ENCODE assay signal across 8 cellular contexts in genomic region chr20:48920527-48921167, GRCh38. TPM values are rescaled to one million over a fixed set of nuclear protein-coding genes. Genes with fewer than 3 reads are reported as not detected.
A peak's percentile ranks its signal among the peaks of the same experiment; 100 is the strongest.
DNase-seq lines count a peak whose midpoint lies in the region; ATAC-seq and TF ChIP-seq lines count a peak whose summit lies in the region.

No MANE protein-coding gene starts in this region.

- H3K36me3 Mint-ChIP-seq in activated B cell treated with CpG ODN at 0.5 μM for 24 hours (ENCODE audit: low read depth): peaks cover 6% of the 10 kb centered on the region
- peaks cover 5% of the 10 kb centered on the region for H3K36me3 Mint-ChIP-seq in glutamatergic neuron (ENCODE audit: unreplicated experiment)

- CTCF ChIA-PET in activated B cell treated with CpG ODN at 0.5 μM for 24 hours (lab: Charles Lee): no interaction called here

- H3K4me3 ChIP-seq in GM23248 (peak overlapping the region; percentile 92), skeletal muscle satellite cell (ENCODE audit: low read length) (peak overlapping the region; percentile 80)

- peak overlapping the region; percentile 93 for H3K27ac ChIP-seq in GM23248

- 24 to 38% methylated on average over 7 to 10 of the region's 10 CpGs for WGBS in GM23248 (ENCODE audit: low coverage in 1 of 2, low lambda C conversion rate in 2 of 2, missing lambda C conversion rate in 2 of 2), 2 experiments

- H3K79me2 ChIP-seq in GM23248 (ENCODE audit: insufficient read depth): peaks cover 39% of the 10 kb centered on the region

- no peak for ATAC-seq in activated B cell treated with CpG ODN at 0.5 μM for 24 hours (ENCODE audit: low read depth)

- no peaks in the 10 kb centered on the region for H4K20me1 ChIP-seq in GM23248 (ENCODE audit: insufficient read depth)

- H2AFZ ChIP-seq in GM23248: peak overlapping the region; percentile 94

- H3K27me3 ChIP-seq in GM23248 (replicated peaks; ENCODE audit: insufficient read depth) (no peaks in the 10 kb centered on the region), skeletal muscle satellite cell (ENCODE audit: control insufficient read depth, insufficient read depth, low read length) (peaks cover 9% of the 10 kb centered on the region)

- peak overlapping the region; percentile 92 for H3K4me3 Mint-ChIP-seq in activated B cell treated with CpG ODN at 0.5 μM for 24 hours
- H3K4me3 Mint-ChIP-seq in glutamatergic neuron (ENCODE audit: unreplicated experiment): peak overlapping the region; percentile 95

- H3K9me2 ChIP-seq in GM23248 (ENCODE audit: insufficient read depth): no peaks in the 10 kb centered on the region

- peaks cover 52% of the 10 kb centered on the region for H3K4me1 Mint-ChIP-seq in activated B cell treated with CpG ODN at 0.5 μM for 24 hours
- peaks cover 28% of the 10 kb centered on the region for H3K4me1 Mint-ChIP-seq in glutamatergic neuron (ENCODE audit: low read depth, unreplicated experiment)

- H3K9me3 Mint-ChIP-seq in activated B cell treated with CpG ODN at 0.5 μM for 24 hours (no peaks in the 10 kb centered on the region), glutamatergic neuron (ENCODE audit: unreplicated experiment) (peaks cover 13% of the 10 kb centered on the region)

- no peak for TF ChIP-seq CTCF in activated B cell treated with CpG ODN at 0.5 μM for 24 hours (IDR thresholded peaks at IDR 0.05)
- TF ChIP-seq CTCF in glutamatergic neuron (IDR thresholded peaks at IDR 0.05; ENCODE audit: partially characterized antibody, unreplicated experiment): no peak

- H3K4me2 ChIP-seq in GM23248 (ENCODE audit: unreplicated experiment): peak overlapping the region; percentile 77
- H3K4me2 ChIP-seq in skeletal muscle satellite cell (ENCODE audit: low read length): peak overlapping the region; percentile 80

- in situ Hi-C loops in GM23248 (cut with MboI): loop anchor here (25.0 kb wide), 1 partner anchor 1258 kb away; no protein-coding TSS in a partner anchor

- H3K27ac Mint-ChIP-seq in activated B cell treated with CpG ODN at 0.5 μM for 24 hours (peak overlapping the region; percentile 90), glutamatergic neuron (ENCODE audit: unreplicated experiment) (peak overlapping the region; percentile 99)

- H3K4me1 ChIP-seq in GM23248 (ENCODE audit: insufficient read depth) (peaks cover 21% of the 10 kb centered on the region), skeletal muscle satellite cell (ENCODE audit: control insufficient read depth, insufficient read depth, low read length) (peaks cover 17% of the 10 kb centered on the region)

- peaks cover 18% of the 10 kb centered on the region for H3F3A ChIP-seq in GM23248 (ENCODE audit: insufficient read depth)

- H3K36me3 ChIP-seq in GM23248 (ENCODE audit: low read depth) (no peaks in the 10 kb centered on the region), skeletal muscle satellite cell (ENCODE audit: insufficient read depth, low read length) (no peaks in the 10 kb centered on the region)

- DNase-seq in GM23248: no peak
- no peak for DNase-seq in activated B cell treated with CpG ODN at 0.5 μM for 24 hours
- DNase-seq in glutamatergic neuron: no peak
- DNase-seq in OCI-M1 (lab: John Stamatoyannopoulos, UW): no peak
- DNase-seq in SIG-M5 treated with dmso at 0.1 percent for 504 hours (lab: John Stamatoyannopoulos, UW; ENCODE audit: unreplicated experiment): no peak
- DNase-seq in stimulated activated CD4-positive, alpha-beta T cell treated with anti-CD3 and anti-CD28 coated beads, Interleukin-2, amount 100 ng/mL, for 24 hours: no peak
- no peak for DNase-seq in activated effector memory CD4-positive, alpha-beta T cell treated with Interleukin-2 at 50 U/mL for 16 hours

- H3K9me3 ChIP-seq in GM23248 (ENCODE audit: low read depth): no peaks in the 10 kb centered on the region
- H3K9me3 ChIP-seq in skeletal muscle satellite cell (replicated peaks; ENCODE audit: low read length): no peaks in the 10 kb centered on the region

- no peaks in the 10 kb centered on the region for H3K27me3 Mint-ChIP-seq in activated B cell treated with CpG ODN at 0.5 μM for 24 hours
- peaks cover 18% of the 10 kb centered on the region for H3K27me3 Mint-ChIP-seq in glutamatergic neuron (ENCODE audit: unreplicated experiment)

- intact Hi-C loops in activated B cell treated with CpG ODN at 0.5 μM for 24 hours (cut with micrococcal nuclease): loop anchor here (1.0 to 10.0 kb wide), 6 partner anchors 8 to 1508 kb away; partner anchors contain the start of gene CSE1L

- H3K9ac ChIP-seq in GM23248 (peak overlapping the region; percentile 99), skeletal muscle satellite cell (ENCODE audit: low read depth, low read length) (peak overlapping the region; percentile 98)

- POLR2A ChIA-PET in activated B cell treated with CpG ODN at 0.5 μM for 24 hours (lab: Charles Lee): interaction anchor here (1.5 to 3.7 kb wide), 3 partner anchors 9 to 132 kb away, joined by 4 to 22 read pairs (median 6); no protein-coding TSS in a partner anchor

RNA-seq across cellular contexts. Expression of gene ARFGEF2, which starts 0.9 kb away (rescaled TPM):
- 30.6 and 31.1 TPM in 2 replicates for total RNA-seq in GM23248 (2014; rRNA removed; shearing (Covaris generic))
- polyA plus RNA-seq in GM23248 (2016; fragmentation: Nextera tagmentation; extraction: Ambion mirVana): 7.0 TPM in 2 replicates
- total RNA-seq in activated B cell treated with CpG ODN at 0.5 μM for 24 hours: 30.8 and 39.0 TPM in 2 replicates
- 30.2 TPM for total RNA-seq in glutamatergic neuron (ENCODE audit: unreplicated experiment)
- 21.0 and 27.6 TPM in 2 replicates for total RNA-seq in skeletal muscle satellite cell (2012; rRNA removed)
